8 cellular contexts compared by ENCODE assay signal in the genomic region with DNA sequence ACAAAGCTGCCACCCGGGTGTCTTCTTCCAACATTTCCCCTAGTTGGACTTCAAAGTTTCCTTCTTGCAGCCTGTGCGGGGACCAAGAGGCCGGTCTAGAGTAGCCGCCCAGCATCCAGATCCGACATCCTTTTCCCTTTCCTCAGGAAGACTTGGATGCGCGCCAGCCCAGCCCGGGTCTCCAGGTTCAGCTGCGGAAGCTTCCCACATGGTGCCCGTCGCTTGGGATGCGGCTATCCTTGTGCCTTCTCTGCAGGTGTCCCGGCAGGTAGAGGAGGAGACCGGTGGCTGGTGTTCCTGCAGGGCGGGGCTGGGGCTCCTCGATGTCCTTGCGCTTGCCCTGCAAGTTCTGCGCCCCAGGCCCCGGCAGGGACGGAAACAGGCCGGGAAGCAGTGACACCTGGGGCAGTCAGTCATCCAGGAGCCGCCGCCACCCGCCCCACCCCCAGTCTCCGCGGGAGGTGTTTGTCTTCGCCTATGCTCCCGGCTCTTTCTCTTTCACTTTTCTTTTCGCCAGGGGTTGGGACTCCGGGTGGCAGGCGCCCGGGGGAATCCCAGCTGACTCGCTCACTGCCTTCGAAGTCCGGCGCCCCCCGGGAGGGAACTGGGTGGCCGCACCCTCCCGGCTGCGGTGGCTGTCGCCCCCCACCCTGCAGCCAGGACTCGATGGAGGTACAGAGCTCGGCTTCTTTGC. TPM values are rescaled to one million over a fixed set of nuclear protein-coding genes. Genes with fewer than 3 reads are reported as not detected.
DNase-seq lines count a peak whose midpoint lies in the region; ATAC-seq and TF ChIP-seq lines count a peak whose summit lies in the region.

Gene IL15 (plus strand): TSS at position 507 of the 694 bp plus-strand sequence. CDS start 82,882 bp downstream, outside the sequence.

- H3K4me3 ChIP-seq in epithelial cell of proximal tubule (ENCODE audit: low read depth, low read length): peak within 1 kb of the TSS; percentile 85

- TF ChIP-seq CTCF in epithelial cell of proximal tubule (conservative IDR thresholded peaks at IDR 0.05; ENCODE audit: low read depth, low read length): no peak

- no peaks in the 10 kb centered on the region for H3K9me3 Mint-ChIP-seq in stimulated activated naive B cell treated with anti-CD40 and anti-IgM and Interleukin-4, amounts not matched to agents 10 μg/mL and 1 μg/mL and 100 μg/mL, for 72 hours

- no peaks in the 10 kb centered on the region for H3K36me3 Mint-ChIP-seq in stimulated activated naive B cell treated with anti-CD40 and anti-IgM and Interleukin-4, amounts not matched to agents 10 μg/mL and 1 μg/mL and 100 μg/mL, for 72 hours

- DNase-seq in HEK293T (ENCODE audit: extremely low spot score): peak; percentile 26
- peak; percentile 68 for DNase-seq in NCI-H2029 (lab: John Stamatoyannopoulos, UW)
- peak; percentile 35 for DNase-seq in activated T-cell treated with anti-CD3 and anti-CD28 coated beads for 1 hour (ENCODE audit: low read depth)
- DNase-seq in epithelial cell of proximal tubule (ENCODE audit: low read depth): no peak
- DNase-seq in myocyte (ENCODE audit: low read depth): peak; percentile 80
- peak; percentile 62 for DNase-seq in stimulated activated naive B cell treated with anti-CD40 and anti-IgM and Interleukin-4, amounts not matched to agents 10 μg/mL and 1 μg/mL and 100 μg/mL, for 72 hours
- DNase-seq in occipital lobe (lab: John Stamatoyannopoulos, UW): no peak

- peak within 1 kb of the TSS; percentile 90 to 91 for H3K4me3 Mint-ChIP-seq in stimulated activated naive B cell treated with anti-CD40 and anti-IgM and Interleukin-4, amounts not matched to agents 10 μg/mL and 1 μg/mL and 100 μg/mL, for 72 hours

- H3K27me3 Mint-ChIP-seq in stimulated activated naive B cell treated with anti-CD40 and anti-IgM and Interleukin-4, amounts not matched to agents 10 μg/mL and 1 μg/mL and 100 μg/mL, for 72 hours: no peaks in the 10 kb centered on the region

- peaks cover 8 to 20% of the 10 kb centered on the region in 2 donors for H3K4me1 Mint-ChIP-seq in stimulated activated naive B cell treated with anti-CD40 and anti-IgM and Interleukin-4, amounts not matched to agents 10 μg/mL and 1 μg/mL and 100 μg/mL, for 72 hours

- POLR2A ChIA-PET in HEK293T (lab: Yijun Ruan, JAX): no interaction called here

- peak within 1 kb of the TSS; percentile 95 for H3K27ac Mint-ChIP-seq in stimulated activated naive B cell treated with anti-CD40 and anti-IgM and Interleukin-4, amounts not matched to agents 10 μg/mL and 1 μg/mL and 100 μg/mL, for 72 hours

- peak; percentile 67 for ATAC-seq in GM18498 (IDR thresholded peaks at IDR 0.05; ENCODE audit: unreplicated experiment)
- ATAC-seq in stimulated activated naive B cell treated with anti-CD40 and anti-IgM and Interleukin-4, amounts not matched to agents 10 μg/mL and 1 μg/mL and 100 μg/mL, for 72 hours (replicated peaks): peak; percentile 74 to 78

- CTCF ChIA-PET in HEK293T (lab: Yijun Ruan, JAX): interaction anchor here (0.5 kb wide), 1 partner anchor 1761 kb away, joined by 8 read pairs; no protein-coding TSS in a partner anchor

TF ChIP-seq in HEK293T, 16 proteins besides CTCF, POLR2A, EP300 and RAD21:
- TF ChIP-seq L3MBTL2 (conservative IDR thresholded peaks at IDR 0.05): 0 out of 2 replicates have a peak, but pooled peaks have one; percentile 37
- TF ChIP-seq CTBP1 (IDR thresholded peaks at IDR 0.05; ENCODE audit: borderline replicate concordance): no peak
- no peak for TF ChIP-seq HDGF (IDR thresholded peaks at IDR 0.05; ENCODE audit: borderline replicate concordance)
- TF ChIP-seq NFRKB (IDR thresholded peaks at IDR 0.05): no peak
- TF ChIP-seq FOXM1 (IDR thresholded peaks at IDR 0.05; ENCODE audit: borderline replicate concordance): no peak
- TF ChIP-seq FOXK2 (IDR thresholded peaks at IDR 0.05): no peak
- TF ChIP-seq, protein P1, sequence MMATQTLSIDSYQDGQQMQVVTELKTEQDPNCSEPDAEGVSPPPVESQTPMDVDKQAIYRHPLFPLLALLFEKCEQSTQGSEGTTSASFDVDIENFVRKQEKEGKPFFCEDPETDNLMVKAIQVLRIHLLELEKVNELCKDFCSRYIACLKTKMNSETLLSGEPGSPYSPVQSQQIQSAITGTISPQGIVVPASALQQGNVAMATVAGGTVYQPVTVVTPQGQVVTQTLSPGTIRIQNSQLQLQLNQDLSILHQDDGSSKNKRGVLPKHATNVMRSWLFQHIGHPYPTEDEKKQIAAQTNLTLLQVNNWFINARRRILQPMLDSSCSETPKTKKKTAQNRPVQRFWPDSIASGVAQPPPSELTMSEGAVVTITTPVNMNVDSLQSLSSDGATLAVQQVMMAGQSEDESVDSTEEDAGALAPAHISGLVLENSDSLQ (IDR thresholded peaks at IDR 0.05): peak; percentile 45; the same call in 1 of the 2 replicates
- TF ChIP-seq ARNT (IDR thresholded peaks at IDR 0.05): no peak
- no peak for TF ChIP-seq SUZ12 (IDR thresholded peaks at IDR 0.05)
- TF ChIP-seq LEF1 (IDR thresholded peaks at IDR 0.05; ENCODE audit: borderline replicate concordance): no peak
- TF ChIP-seq BHLHE40 (IDR thresholded peaks at IDR 0.05; ENCODE audit: borderline replicate concordance): no peak
- TF ChIP-seq ZNF384 (IDR thresholded peaks at IDR 0.05): no peak
- TF ChIP-seq ELF4 (IDR thresholded peaks at IDR 0.05): no peak
- no peak for TF ChIP-seq TARDBP (IDR thresholded peaks at IDR 0.05)
TF ChIP-seq in HEK293T: peak in this region for 2.

RNA-seq across cellular contexts. Expression of gene IL15, which starts in this region (rescaled TPM):
- total RNA-seq in epithelial cell of proximal tubule: 3.7 and 7.7 TPM in 2 replicates
- 3.4 and 6.0 TPM in 2 replicates for total RNA-seq in myocyte
- 3.8 TPM for polyA plus RNA-seq in myocyte (2012)
- total RNA-seq in occipital lobe: 0.31 TPM

Comparison
In these comparisons a context has a peak if more than half of its experiments do, and no peak if none do; other contexts are left out.
1. DNase-seq: peak in HEK293T (single experiment), NCI-H2029 (single experiment), activated T-cell treated with anti-CD3 and anti-CD28 coated beads for 1 hour (single experiment), myocyte (single experiment) and stimulated activated naive B cell treated with anti-CD40 and anti-IgM and Interleukin-4, amounts not matched to agents 10 μg/mL and 1 μg/mL and 100 μg/mL, for 72 hours (single experiment); none in epithelial cell of proximal tubule (single experiment) and occipital lobe (single experiment).